Comparison of ENCODE assay signal across 8 cellular contexts in genomic region chr17:68794636-68795503, GRCh38.
DNase-seq lines count a peak whose midpoint lies in the region; ATAC-seq lines count a peak whose summit lies in the region.

No MANE protein-coding gene starts in this region.

- peaks cover 16% of the 10 kb centered on the region for H3K4me1 ChIP-seq in neuron (ENCODE audit: insufficient read depth, low read length)

- H3K9me3 Mint-ChIP-seq in T-helper 1 cell treated with Interleukin-12 subunit alpha and Interleukin-12 subunit beta and Interleukin-4 antibody, amounts not matched to agents 30 μg/mL and 1 μg/mL, for 36 hours: no peaks in the 10 kb centered on the region

- peak overlapping the region; percentile 36 for H3K4me3 Mint-ChIP-seq in T-helper 1 cell treated with Interleukin-12 subunit alpha and Interleukin-12 subunit beta and Interleukin-4 antibody, amounts not matched to agents 30 μg/mL and 1 μg/mL, for 36 hours

- peaks cover 5% of the 10 kb centered on the region for H3K27me3 Mint-ChIP-seq in T-helper 1 cell treated with Interleukin-12 subunit alpha and Interleukin-12 subunit beta and Interleukin-4 antibody, amounts not matched to agents 30 μg/mL and 1 μg/mL, for 36 hours (ENCODE audit: low read depth)

- no peaks in the 10 kb centered on the region for H3K36me3 ChIP-seq in neuron (ENCODE audit: insufficient read depth, low read length)

- H3K4me1 Mint-ChIP-seq in T-helper 1 cell treated with Interleukin-12 subunit alpha and Interleukin-12 subunit beta and Interleukin-4 antibody, amounts not matched to agents 30 μg/mL and 1 μg/mL, for 36 hours (ENCODE audit: low read depth): peaks cover 3% of the 10 kb centered on the region

- no peaks in the 10 kb centered on the region for H3K36me3 Mint-ChIP-seq in T-helper 1 cell treated with Interleukin-12 subunit alpha and Interleukin-12 subunit beta and Interleukin-4 antibody, amounts not matched to agents 30 μg/mL and 1 μg/mL, for 36 hours (ENCODE audit: low read depth)

- DNase-seq in T-helper 1 cell (no peak), RPMI7951 (ENCODE audit: low read depth) (peak; percentile 73), NK-92 (lab: John Stamatoyannopoulos, UW; ENCODE audit: unreplicated experiment) (no peak)

- H3K9me3 ChIP-seq in neuron (ENCODE audit: low read length): peaks cover 3% of the 10 kb centered on the region

- no peak overlapping the region for H3K4me3 ChIP-seq in neuron (ENCODE audit: low read length)

- H3K27me3 ChIP-seq in neuron (ENCODE audit: insufficient read depth, low read length): no peaks in the 10 kb centered on the region

- no peak overlapping the region for H3K27ac Mint-ChIP-seq in T-helper 1 cell treated with Interleukin-12 subunit alpha and Interleukin-12 subunit beta and Interleukin-4 antibody, amounts not matched to agents 30 μg/mL and 1 μg/mL, for 36 hours

- peak; percentile 39 for ATAC-seq in esophagus mucosa
- ATAC-seq in GM21576 (IDR thresholded peaks at IDR 0.05; ENCODE audit: unreplicated experiment): no peak
- no peak for ATAC-seq in HG02938 (IDR thresholded peaks at IDR 0.05; ENCODE audit: unreplicated experiment)

- peak overlapping the region; percentile 44 for H2AFZ ChIP-seq in neuron (ENCODE audit: low read depth, low read length)
